Comparison of ENCODE assay signal across 14 cellular contexts in the genomic region with DNA sequence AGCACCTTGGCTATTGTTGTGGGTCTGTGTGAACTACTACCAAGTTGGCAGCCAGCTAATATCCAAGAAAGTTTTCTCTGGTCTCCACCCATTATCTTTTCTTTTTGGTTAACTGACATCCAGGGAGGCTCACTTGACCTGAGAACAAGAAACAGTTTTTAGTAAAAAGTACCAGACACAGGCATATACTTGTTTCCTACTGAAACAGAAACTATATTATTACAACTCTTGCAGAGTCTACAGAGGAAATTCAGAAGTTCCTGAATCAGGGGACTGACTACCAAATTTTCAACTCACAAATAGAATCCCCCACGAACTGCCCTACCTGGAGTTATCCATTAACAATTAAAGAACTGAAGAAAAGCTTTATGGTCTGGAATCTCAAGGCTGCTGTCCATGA.
DNase-seq lines count a peak whose midpoint lies in the region; ATAC-seq, FAIRE-seq and TF ChIP-seq lines count a peak whose summit lies in the region.
"Had no signal": no experiment of that assay in that cellular context is flagged by ENCODE, and none has a peak within 500 bp of the region (broad histone marks: within the 10 kb centered on the region; RNA-seq: fewer than 3 reads in every experiment).

No MANE protein-coding gene starts in this region.

- no peak overlapping the region for H3K4me3 ChIP-seq in CD8-positive, alpha-beta memory T cell (ENCODE audit: low read length)
- no peak overlapping the region for H3K4me3 ChIP-seq in BE2C (ENCODE audit: low read depth, low read length)

- POLR2A ChIA-PET in GM10248 (lab: Yijun Ruan, JAX) = no interaction called here
- POLR2A ChIA-PET in CD8-positive, alpha-beta memory T cell (lab: Charles Lee) = no interaction called here

- ATAC-seq in GM21825 (IDR thresholded peaks at IDR 0.05; ENCODE audit: unreplicated experiment) (peak; percentile 92), HG03135 (IDR thresholded peaks at IDR 0.05; ENCODE audit: unreplicated experiment) (peak; percentile 82)
- ATAC-seq: esophagus mucosa had no signal

- FAIRE-seq in GM19239 (lab: Jason Lieb, UNC) = peak; percentile 96

- H3K4me3 Mint-ChIP-seq in CD8-positive, alpha-beta memory T cell = no peak overlapping the region

- no peak overlapping the region for H3K27ac ChIP-seq in CD8-positive, alpha-beta memory T cell (ENCODE audit: low read depth, low read length)

- H3K9me3 ChIP-seq in CD8-positive, alpha-beta memory T cell (ENCODE audit: low read length) = no peaks in the 10 kb centered on the region
- H3K9me3 ChIP-seq in BE2C = no peaks in the 10 kb centered on the region

- H3K27ac Mint-ChIP-seq in CD8-positive, alpha-beta memory T cell = no peak overlapping the region

- H3K36me3 ChIP-seq in CD8-positive, alpha-beta memory T cell (ENCODE audit: insufficient read depth, low read length) = no peaks in the 10 kb centered on the region
- no peaks in the 10 kb centered on the region for H3K36me3 ChIP-seq in BE2C

- peaks cover 0 to 22% (median 3%) of the 10 kb centered on the region in 5 donors for H3K9me3 Mint-ChIP-seq in CD8-positive, alpha-beta memory T cell

- CTCF ChIA-PET in GM10248 (lab: Yijun Ruan, JAX) = interaction anchor here (0.9 kb wide), 1 partner anchor 26 kb away, joined by 3 read pairs; no protein-coding TSS in a partner anchor
- CTCF ChIA-PET in CD8-positive, alpha-beta memory T cell (lab: Charles Lee) = no interaction called here

- DNase-seq in GM10248 (ENCODE audit: extremely low spot score) (peak; percentile 17), GM19239 (ENCODE audit: insufficient read length, low spot score) (peak; percentile 19), HUDEP-2 (lab: John Stamatoyannopoulos, UW; ENCODE audit: unreplicated experiment in 76 of 76) (no peak), BE2C (no peak)
- no peak for DNase-seq in CD8-positive, alpha-beta memory T cell
- no peak for DNase-seq in stimulated activated CD4-positive, alpha-beta T cell treated with anti-CD3 and anti-CD28 coated beads, Interleukin-2, amount 100 ng/mL, for 48 hours
- DNase-seq: 8988T; activated CD4-positive, alpha-beta T cell treated with anti-CD3 and anti-CD28 coated beads, Interleukin-2, amount 50 U/mL, for 48 hours; cerebellar nuclear complex; NCI-H1417 treated with DMSO at 0.1 percent for 48 hours; stimulated activated naive CD4-positive, alpha-beta T cell had no signal

- H3K4me1 Mint-ChIP-seq in CD8-positive, alpha-beta memory T cell = no peaks in the 10 kb centered on the region

- H3K27me3 Mint-ChIP-seq in CD8-positive, alpha-beta memory T cell = no peaks in the 10 kb centered on the region

- no peaks in the 10 kb centered on the region for H3K27me3 ChIP-seq in CD8-positive, alpha-beta memory T cell (ENCODE audit: insufficient read depth, low read length, poor library complexity, severe bottlenecking)
- H3K27me3 ChIP-seq in BE2C = no peaks in the 10 kb centered on the region

- TF ChIP-seq CTCF in GM10248 (IDR thresholded peaks at IDR 0.05; ENCODE audit: control extremely low read depth, extremely low read depth, low read depth, missing control alignments) = no peak
- TF ChIP-seq CTCF in BE2C (IDR thresholded peaks at IDR 0.05; ENCODE audit: low read depth, low read length) = no peak

- H3K4me1 ChIP-seq in CD8-positive, alpha-beta memory T cell (ENCODE audit: insufficient read depth, low read length) = no peaks in the 10 kb centered on the region
- no peaks in the 10 kb centered on the region for H3K4me1 ChIP-seq in BE2C

- no peaks in the 10 kb centered on the region for H3K36me3 Mint-ChIP-seq in CD8-positive, alpha-beta memory T cell

Comparison
In these comparisons a context has a peak if more than half of its experiments do, and no peak if none do; other contexts are left out.
1. DNase-seq: peak in GM10248 (single experiment) and GM19239 (single experiment); none in CD8-positive, alpha-beta memory T cell (0 of 5), HUDEP-2 (0 of 76), stimulated activated CD4-positive, alpha-beta T cell treated with anti-CD3 and anti-CD28 coated beads, Interleukin-2, amount 100 ng/mL, for 48 hours (0 of 2) and BE2C (single experiment).